ENCODE assay signal across 19 cellular contexts in genomic region chr2:65504201-65504600, GRCh38.
"Had no signal": no experiment of that assay in that cellular context is flagged by ENCODE, and none has a peak within 500 bp of the region (broad histone marks: within the 10 kb centered on the region; RNA-seq: fewer than 3 reads in every experiment).

No MANE protein-coding gene starts in this region.

- ATAC-seq: esophagus mucosa; gastrocnemius medialis; heart left ventricle; left ventricle myocardium superior; lower lobe of right lung; naive thymus-derived CD8-positive, alpha-beta T cell; right cardiac atrium; stimulated activated effector memory CD8-positive, alpha-beta T cell treated with anti-CD3 and anti-CD28 coated beads, Interleukin-12 subunit alpha, Interleukin-12 subunit beta, amount 100 ng/mL, for 72 hours had no signal

- DNase-seq: effector CD8-positive, alpha-beta T cell; endodermal cell; foreskin fibroblast; gastrocnemius medialis; heart left ventricle; left ventricle myocardium superior; lower lobe of right lung; naive thymus-derived CD8-positive, alpha-beta T cell; nephron progenitor cell; right cardiac atrium; sigmoid colon; stimulated activated CD4-positive, alpha-beta T cell treated with anti-CD3 and anti-CD28 coated beads, Interleukin-2, amount 100 ng/mL, for 24 hours; stimulated activated CD4-positive, alpha-beta T cell treated with anti-CD3 and anti-CD28 coated beads, Interleukin-4, amount 100 ng/mL, for 24 hours; stimulated activated naive CD4-positive, alpha-beta T cell treated with Interleukin-2 at 50 U/mL for 16 hours; stomach; testis; tibial artery had no signal
